Comparison of ENCODE assay signal across 16 cellular contexts in genomic region chr6:118397653-118398052, GRCh38.
DNase-seq lines count a peak whose midpoint lies in the region; ATAC-seq and TF ChIP-seq lines count a peak whose summit lies in the region.
"Had no signal": no experiment of that assay in that cellular context is flagged by ENCODE, and none has a peak within 500 bp of the region (broad histone marks: within the 10 kb centered on the region; RNA-seq: fewer than 3 reads in every experiment).

No MANE protein-coding gene starts in this region.

- H3K27ac ChIP-seq in heart left ventricle (peak overlapping the region in 8 of 12 donors; percentile 8 to 67 (median 31)), gastrocnemius medialis (peak overlapping the region; percentile 79 to 87 (median 82)), MM.1S (ENCODE audit: low read length) (no peak overlapping the region), neuronal stem cell (replicated peaks; ENCODE audit: low read length) (no peak overlapping the region)
- H3K27ac ChIP-seq: 22Rv1 had no signal

- H3F3A ChIP-seq in MM.1S (ENCODE audit: insufficient read depth, low read length): no peaks in the 10 kb centered on the region

- H3K27me3 ChIP-seq in heart left ventricle (no peaks in the 10 kb centered on the region), gastrocnemius medialis (no peaks in the 10 kb centered on the region), MM.1S (replicated peaks; ENCODE audit: insufficient read depth, low read length) (no peaks in the 10 kb centered on the region), neuronal stem cell (ENCODE audit: control insufficient read depth in 3 of 3, insufficient read depth in 3 of 3, low read depth in 1 of 3, low read length in 3 of 3) (no peaks in the 10 kb centered on the region)

- no peak overlapping the region for H4K8ac ChIP-seq in neuronal stem cell (ENCODE audit: low read depth, low read length)

- no peak overlapping the region for H3K14ac ChIP-seq in neuronal stem cell (ENCODE audit: low read length)

- no peaks in the 10 kb centered on the region for H3K36me3 Mint-ChIP-seq in brain
- H3K36me3 Mint-ChIP-seq: CD14-positive monocyte had no signal

- intact Hi-C loops in heart left ventricle (cut with DNase I) (no loop called here), left cardiac atrium (cut with DNase I) (no loop called here), gastrocnemius medialis (cut with DNase I; ENCODE audit: low total_unique reads) (no loop called here)

- peaks cover 10% of the 10 kb centered on the region for H3K4me1 Mint-ChIP-seq in brain
- H3K4me1 Mint-ChIP-seq: CD14-positive monocyte, H9 had no signal

- H2BK15ac ChIP-seq in neuronal stem cell (ENCODE audit: low read length): no peak overlapping the region

- H2BK12ac ChIP-seq in neuronal stem cell (ENCODE audit: low read length): no peak overlapping the region

- TF ChIP-seq POLR2A in heart left ventricle (IDR thresholded peaks at IDR 0.05) (no peak), gastrocnemius medialis (IDR thresholded peaks at IDR 0.05) (no peak)

- H3K4me1 ChIP-seq in heart left ventricle (peaks cover 0 to 23% (median 4%) of the 10 kb centered on the region in 12 donors), gastrocnemius medialis (peaks cover 34% of the 10 kb centered on the region in 2 donors), MM.1S (ENCODE audit: low read length) (no peaks in the 10 kb centered on the region), neuronal stem cell (ENCODE audit: control insufficient read depth in 2 of 2, insufficient read depth in 1 of 2, low read depth in 1 of 2, low read length in 2 of 2) (peaks cover 0 to 7% of the 10 kb centered on the region in 2 donors)
- H3K4me1 ChIP-seq: Caco-2 had no signal

- no peak overlapping the region for H3K4me3 Mint-ChIP-seq in brain
- H3K4me3 Mint-ChIP-seq: CD14-positive monocyte; CD8-positive, alpha-beta T cell; H9 had no signal

- H3K36me3 ChIP-seq in heart left ventricle: no peaks in the 10 kb centered on the region
- no peaks in the 10 kb centered on the region for H3K36me3 ChIP-seq in gastrocnemius medialis
- no peaks in the 10 kb centered on the region for H3K36me3 ChIP-seq in MM.1S (replicated peaks; ENCODE audit: insufficient read depth, low read length)
- no peaks in the 10 kb centered on the region for H3K36me3 ChIP-seq in neuronal stem cell (replicated peaks in 1 of 2; ENCODE audit: control insufficient read depth in 2 of 2, insufficient read depth in 2 of 2, low read length in 2 of 2)

- H2BK120ac ChIP-seq in neuronal stem cell (ENCODE audit: low read depth, low read length): no peak overlapping the region

- no peak overlapping the region for H2BK5ac ChIP-seq in neuronal stem cell (ENCODE audit: low read length)

- no peak for DNase-seq in heart left ventricle
- DNase-seq in left cardiac atrium: no peak
- peak; percentile 75 for DNase-seq in myocyte (ENCODE audit: low read depth)
- peak in 1 of 2 donors; percentile 27 for DNase-seq in gastrocnemius medialis
- DNase-seq in MM.1S: no peak
- DNase-seq in COLO668 (lab: John Stamatoyannopoulos, UW; ENCODE audit: unreplicated experiment): no peak
- DNase-seq in neuronal stem cell (ENCODE audit: low spot score): no peak
- DNase-seq: Caco-2; CD8-positive, alpha-beta T cell; DND-41; GDM1; GOT3; H9 had no signal

- no peaks in the 10 kb centered on the region for H3K9me2 ChIP-seq in MM.1S (replicated peaks; ENCODE audit: insufficient read depth, low read length)

- no peak for TF ChIP-seq CTCF in heart left ventricle (IDR thresholded peaks at IDR 0.05)
- no peak for TF ChIP-seq CTCF in brain (conservative IDR thresholded peaks at IDR 0.05)
- no peak for TF ChIP-seq CTCF in gastrocnemius medialis (IDR thresholded peaks at IDR 0.05 in 4 of 5, conservative IDR thresholded peaks at IDR 0.05 in 1 of 5)
- no peak for TF ChIP-seq CTCF in MM.1S (IDR thresholded peaks at IDR 0.05; ENCODE audit: low read length)

- no peak overlapping the region for H3K18ac ChIP-seq in neuronal stem cell (ENCODE audit: low read length)

- no peak overlapping the region for H3K4me2 ChIP-seq in MM.1S (ENCODE audit: low read depth, low read length)
- no peak overlapping the region for H3K4me2 ChIP-seq in neuronal stem cell (ENCODE audit: insufficient read depth, low read length, poor library complexity, severe bottlenecking)

- no peak overlapping the region for H4K91ac ChIP-seq in neuronal stem cell (ENCODE audit: low read depth, low read length, poor library complexity)

- H3K79me1 ChIP-seq in neuronal stem cell (ENCODE audit: low read depth, low read length): no peaks in the 10 kb centered on the region

- no peaks in the 10 kb centered on the region for H3K79me2 ChIP-seq in MM.1S (ENCODE audit: low read length)

- H2AK5ac ChIP-seq in neuronal stem cell (ENCODE audit: low read depth, low read length): no peak overlapping the region

- H4K20me1 ChIP-seq in MM.1S (ENCODE audit: insufficient read depth, low read length): no peaks in the 10 kb centered on the region

- peaks cover 0 to 8% (median 0%) of the 10 kb centered on the region in 12 donors for H3K9me3 ChIP-seq in heart left ventricle
- H3K9me3 ChIP-seq in gastrocnemius medialis: no peaks in the 10 kb centered on the region
- no peaks in the 10 kb centered on the region for H3K9me3 ChIP-seq in MM.1S (replicated peaks; ENCODE audit: insufficient read depth, low read length)
- H3K9me3 ChIP-seq in neuronal stem cell (replicated peaks in 1 of 2; ENCODE audit: control insufficient read depth in 2 of 2, insufficient read depth in 1 of 2, low read depth in 1 of 2, low read length in 2 of 2): peaks cover 0 to 5% of the 10 kb centered on the region in 2 donors
- H3K9me3 ChIP-seq: Caco-2 had no signal

- H3K9ac ChIP-seq in MM.1S (ENCODE audit: low read length) (no peak overlapping the region), neuronal stem cell (ENCODE audit: low read depth, low read length, poor library complexity) (no peak overlapping the region)

- H3K27ac Mint-ChIP-seq in brain: peak overlapping the region in 3 of 5 experiments; percentile 29 to 90 (median 63)
- H3K27ac Mint-ChIP-seq: CD14-positive monocyte; CD8-positive, alpha-beta T cell; H9 had no signal

- peak in 1 of 4 donors; percentile 33 for ATAC-seq in heart left ventricle
- no peak for ATAC-seq in left cardiac atrium
- peak; percentile 75 to 87 for ATAC-seq in gastrocnemius medialis
- ATAC-seq: CD8-positive, alpha-beta T cell had no signal

- no peak overlapping the region for H3K23ac ChIP-seq in neuronal stem cell (ENCODE audit: low read depth, low read length, poor library complexity)

- no peak overlapping the region for H3K4ac ChIP-seq in neuronal stem cell (ENCODE audit: low read length)

- in situ Hi-C loops in gastrocnemius medialis (cut with MboI; ENCODE audit: low sequenced_read_pairs in 4 of 4): no loop called here

- H3K27me3 Mint-ChIP-seq in brain: no peaks in the 10 kb centered on the region

- H3K9me3 Mint-ChIP-seq in brain: peaks cover 0 to 5% (median 3%) of the 10 kb centered on the region in 5 experiments
- H3K9me3 Mint-ChIP-seq: CD8-positive, alpha-beta T cell had no signal

- no peak overlapping the region for H3K4me3 ChIP-seq in heart left ventricle
- no peak overlapping the region for H3K4me3 ChIP-seq in gastrocnemius medialis
- H3K4me3 ChIP-seq in MM.1S (ENCODE audit: low read length): no peak overlapping the region
- H3K4me3 ChIP-seq in neuronal stem cell (ENCODE audit: low read length in 2 of 2): no peak overlapping the region

- H2AFZ ChIP-seq in MM.1S (ENCODE audit: low read length) (no peak overlapping the region), neuronal stem cell (ENCODE audit: low read length) (no peak overlapping the region)

Comparison
In these comparisons a context has a peak if more than half of its experiments do, and no peak if none do; other contexts are left out.
1. ATAC-seq: peak in gastrocnemius medialis (2 of 2); none in left cardiac atrium (0 of 2).
2. H3K27ac ChIP-seq: peak in heart left ventricle (8 of 12) and gastrocnemius medialis (4 of 4); none in MM.1S (single experiment) and neuronal stem cell (single experiment).